ENCODE assay signal across 20 cellular contexts in the genomic region with DNA sequence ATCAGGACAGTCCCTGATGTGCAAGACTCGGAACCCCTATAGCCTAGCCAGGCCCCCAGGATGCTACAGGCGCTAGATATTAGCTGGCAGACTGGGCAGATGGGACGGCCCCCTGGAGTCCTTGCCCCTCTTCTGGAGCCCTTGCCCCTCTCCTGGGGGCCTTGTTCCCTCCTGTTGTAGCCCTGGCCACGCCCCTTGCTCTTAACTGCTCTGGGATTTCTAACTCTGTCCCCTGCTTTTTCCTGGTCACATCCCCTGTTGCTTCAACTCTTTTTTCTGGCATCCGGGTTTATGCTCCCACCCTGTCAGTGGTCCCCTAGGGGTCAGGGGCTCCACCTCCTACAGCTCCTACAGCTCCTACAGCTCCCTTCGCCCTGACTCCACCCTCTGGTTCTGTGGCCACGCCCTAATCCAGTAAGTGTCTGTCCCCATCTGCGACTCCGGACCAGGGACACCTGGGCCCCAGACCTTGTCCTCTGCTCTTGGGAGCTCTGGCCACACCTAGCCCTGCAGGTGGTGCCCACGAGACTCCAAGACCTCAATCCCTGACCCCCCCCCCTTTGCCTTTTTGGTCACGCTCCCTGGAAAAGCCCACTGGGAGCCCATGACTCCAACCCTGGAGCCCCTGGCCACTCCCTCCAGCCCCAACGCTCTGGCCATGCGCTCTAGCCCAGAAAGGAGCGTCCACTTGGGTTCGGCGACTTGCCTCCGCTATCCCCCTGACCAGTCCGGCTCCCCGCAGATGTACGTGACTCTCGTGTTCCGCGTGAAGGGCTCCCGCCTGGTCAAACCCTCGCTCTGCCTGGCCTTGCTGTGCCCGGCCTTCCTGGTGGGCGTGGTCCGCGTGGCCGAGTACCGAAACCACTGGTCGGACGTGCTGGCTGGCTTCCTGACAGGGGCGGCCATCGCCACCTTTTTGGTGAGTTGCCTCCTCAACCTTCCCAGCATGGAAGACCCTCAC. TPM values are rescaled to one million over a fixed set of nuclear protein-coding genes. Genes with fewer than 3 reads are reported as not detected.
DNase-seq lines count a peak whose midpoint lies in the region; ATAC-seq and TF ChIP-seq lines count a peak whose summit lies in the region.
"Had no signal": no experiment of that assay in that cellular context is flagged by ENCODE, and none has a peak within 500 bp of the region (broad histone marks: within the 10 kb centered on the region; RNA-seq: fewer than 3 reads in every experiment).

No MANE protein-coding gene starts in this region.

- H3K9ac ChIP-seq in HUES48 (ENCODE audit: low read depth, low read length), result no peak overlapping the region

- no peak overlapping the region for H3K27ac Mint-ChIP-seq in endothelial cell (ENCODE audit: unreplicated experiment)
- H3K27ac Mint-ChIP-seq: activated CD8-positive, alpha-beta memory T cell treated with anti-CD3 and anti-CD28 coated beads, Interleukin-2, amount 10 ng/mL, durations not matched to agents 7 days and 5 days; activated naive CD8-positive, alpha-beta T cell; activated T-helper 1 cell treated with anti-CD3 and anti-CD28 coated beads, Interleukin-12 subunit alpha, Interleukin-12 subunit beta, Interleukin-2, Interleukin-4 antibody, amounts not matched to agents 30 ng/mL and 10 ng/mL and 1 ng/mL, durations not matched to agents 14 hours and 24 hours and 36 hours; stimulated activated naive CD8-positive, alpha-beta T cell treated with anti-CD3 and anti-CD28 coated beads, Interleukin-15, Interleukin-2, amounts not matched to agents 100 ng/mL and 50 ng/mL, for 24 hours had no signal

- peak overlapping the region; percentile 78 for H3K4me3 Mint-ChIP-seq in endothelial cell (ENCODE audit: unreplicated experiment)
- H3K4me3 Mint-ChIP-seq: activated CD8-positive, alpha-beta memory T cell treated with anti-CD3 and anti-CD28 coated beads, Interleukin-2, amount 10 ng/mL, durations not matched to agents 7 days and 5 days; activated naive CD8-positive, alpha-beta T cell; activated T-helper 1 cell treated with anti-CD3 and anti-CD28 coated beads, Interleukin-12 subunit alpha, Interleukin-12 subunit beta, Interleukin-2, Interleukin-4 antibody, amounts not matched to agents 30 ng/mL and 10 ng/mL and 1 ng/mL, durations not matched to agents 14 hours and 24 hours and 36 hours; stimulated activated naive CD8-positive, alpha-beta T cell treated with anti-CD3 and anti-CD28 coated beads, Interleukin-15, Interleukin-2, amounts not matched to agents 100 ng/mL and 50 ng/mL, for 24 hours had no signal

- TF ChIP-seq CTCF in endothelial cell (IDR thresholded peaks at IDR 0.05; ENCODE audit: unreplicated experiment), result no peak
- TF ChIP-seq CTCF in thyroid gland (IDR thresholded peaks at IDR 0.05), result no peak

- H3K4me1 ChIP-seq in HUES48 (ENCODE audit: control insufficient read depth, insufficient read depth, low read length), result peaks cover 10% of the 10 kb centered on the region; the same call in 1 of the 2 replicates
- peaks cover 0 to 10% of the 10 kb centered on the region in 2 donors for H3K4me1 ChIP-seq in thyroid gland
- no peaks in the 10 kb centered on the region for H3K4me1 ChIP-seq in effector memory CD4-positive, alpha-beta T cell (ENCODE audit: control insufficient read depth, insufficient read depth, low read length, poor library complexity, severe bottlenecking)
- H3K4me1 ChIP-seq: psoas muscle had no signal

- H3K27me3 Mint-ChIP-seq in endothelial cell (ENCODE audit: unreplicated experiment), result peaks cover 13% of the 10 kb centered on the region
- H3K27me3 Mint-ChIP-seq: activated CD8-positive, alpha-beta memory T cell treated with anti-CD3 and anti-CD28 coated beads, Interleukin-2, amount 10 ng/mL, durations not matched to agents 7 days and 5 days; activated naive CD8-positive, alpha-beta T cell; stimulated activated naive CD8-positive, alpha-beta T cell treated with anti-CD3 and anti-CD28 coated beads, Interleukin-15, Interleukin-2, amounts not matched to agents 100 ng/mL and 50 ng/mL, for 24 hours had no signal

- H3K36me3 Mint-ChIP-seq in endothelial cell (ENCODE audit: low read depth, unreplicated experiment), result no peaks in the 10 kb centered on the region
- H3K36me3 Mint-ChIP-seq: activated CD8-positive, alpha-beta memory T cell treated with anti-CD3 and anti-CD28 coated beads, Interleukin-2, amount 10 ng/mL, durations not matched to agents 7 days and 5 days had no signal

- H3K4me3 ChIP-seq in HUES48 (ENCODE audit: low read depth, low read length) (peak overlapping the region; percentile 62), thyroid gland (replicated peaks in 1 of 3) (no peak overlapping the region)
- no peak overlapping the region for H3K4me3 ChIP-seq in effector memory CD4-positive, alpha-beta T cell (ENCODE audit: insufficient read depth, low read depth, low read length, poor library complexity, severe bottlenecking)
- H3K4me3 ChIP-seq: psoas muscle had no signal

- intact Hi-C loops in left colon (cut with DNase I, micrococcal nuclease), result no loop called here
- intact Hi-C loops in thyroid gland (cut with DNase I), result no loop called here

- DNase-seq in endothelial cell (ENCODE audit: low spot score), result no peak
- DNase-seq in left colon, result peak in 1 of 2 donors; percentile 70
- peak; percentile 25 to 50 for DNase-seq in thyroid gland
- no peak for DNase-seq in effector memory CD4-positive, alpha-beta T cell
- no peak for DNase-seq in stimulated activated CD4-positive, alpha-beta T cell treated with anti-CD3 and anti-CD28 coated beads, Interleukin-2, amount 100 ng/mL, for 24 hours
- no peak for DNase-seq in NCI-H345 treated with DMSO at 0.1 percent for 48 hours (lab: John Stamatoyannopoulos, UW; ENCODE audit: unreplicated experiment)
- DNase-seq: activated CD8-positive, alpha-beta memory T cell treated with anti-CD3 and anti-CD28 coated beads, Interleukin-2, amount 10 ng/mL, durations not matched to agents 7 days and 5 days; DMS79 treated with DMSO at 0.1 percent for 48 hours; NCI-H1417 treated with DMSO at 0.1 percent for 48 hours; NCI-H2107; NCI-H524 treated with DMSO at 0.1 percent for 48 hours; stimulated activated CD4-positive, alpha-beta T cell treated with anti-CD3 and anti-CD28 coated beads, Interleukin-4, amount 100 ng/mL, for 1 hour had no signal

- H3K27me3 ChIP-seq in HUES48 (ENCODE audit: control insufficient read depth, insufficient read depth, low read length) (peaks cover 11% of the 10 kb centered on the region), thyroid gland (no peaks in the 10 kb centered on the region)
- H3K27me3 ChIP-seq in effector memory CD4-positive, alpha-beta T cell (replicated peaks; ENCODE audit: control insufficient read depth, insufficient read depth, low read length, poor library complexity, severe bottlenecking), result no peaks in the 10 kb centered on the region
- H3K27me3 ChIP-seq: transverse colon had no signal

- WGBS in thyroid gland, 2 donors, result 56 to 74% methylated on average over 27 to 34 of the region's 35 CpGs

- H3K36me3 ChIP-seq in HUES48 (ENCODE audit: control insufficient read depth, insufficient read depth, low read length) (no peaks in the 10 kb centered on the region), thyroid gland (peaks cover 0 to 5% of the 10 kb centered on the region in 2 donors)
- H3K36me3 ChIP-seq in effector memory CD4-positive, alpha-beta T cell (ENCODE audit: control insufficient read depth, insufficient read depth, low read length), result peaks cover 2% of the 10 kb centered on the region

- no peak overlapping the region for H3K27ac ChIP-seq in HUES48 (ENCODE audit: low read depth, low read length)
- H3K27ac ChIP-seq in thyroid gland, result no peak overlapping the region
- no peak overlapping the region for H3K27ac ChIP-seq in effector memory CD4-positive, alpha-beta T cell (ENCODE audit: insufficient read depth, low read length, poor library complexity, severe bottlenecking)
- H3K27ac ChIP-seq: psoas muscle had no signal

- ATAC-seq in left colon, result peak; percentile 47
- ATAC-seq: Right ventricle myocardium inferior had no signal

- no peaks in the 10 kb centered on the region for H3K9me3 Mint-ChIP-seq in endothelial cell (ENCODE audit: unreplicated experiment)
- H3K9me3 Mint-ChIP-seq: activated T-helper 1 cell treated with anti-CD3 and anti-CD28 coated beads, Interleukin-12 subunit alpha, Interleukin-12 subunit beta, Interleukin-2, Interleukin-4 antibody, amounts not matched to agents 30 ng/mL and 10 ng/mL and 1 ng/mL, durations not matched to agents 14 hours and 24 hours and 36 hours; stimulated activated naive CD8-positive, alpha-beta T cell treated with anti-CD3 and anti-CD28 coated beads, Interleukin-15, Interleukin-2, amounts not matched to agents 100 ng/mL and 50 ng/mL, for 24 hours had no signal

- no peaks in the 10 kb centered on the region for H3K9me3 ChIP-seq in HUES48 (ENCODE audit: control insufficient read depth, insufficient read depth, low read length)
- H3K9me3 ChIP-seq in thyroid gland, result no peaks in the 10 kb centered on the region
- H3K9me3 ChIP-seq in effector memory CD4-positive, alpha-beta T cell (ENCODE audit: control insufficient read depth, low read length), result no peaks in the 10 kb centered on the region
- H3K9me3 ChIP-seq: psoas muscle, transverse colon had no signal

- H3K4me1 Mint-ChIP-seq in endothelial cell (ENCODE audit: unreplicated experiment), result peaks cover 4% of the 10 kb centered on the region
- H3K4me1 Mint-ChIP-seq: activated CD8-positive, alpha-beta memory T cell treated with anti-CD3 and anti-CD28 coated beads, Interleukin-2, amount 10 ng/mL, durations not matched to agents 7 days and 5 days had no signal

- no peak for TF ChIP-seq POLR2A in thyroid gland (IDR thresholded peaks at IDR 0.05)

RNA-seq across cellular contexts. Expression of a gene that starts 6.8 kb away (rescaled TPM):
- 13.7 TPM for total RNA-seq in endothelial cell (ENCODE audit: unreplicated experiment)
- 1 to 10 TPM; 5.4 to 7.3 TPM for total RNA-seq in left colon
- 10 to 100 TPM in 1 of 4 donors, 1 to 10 TPM in 3; 6.0 to 18.4 (median 8.9) TPM for total RNA-seq in thyroid gland

RNA-seq across cellular contexts. Expression of a gene that starts 12.4 kb away (rescaled TPM):
- total RNA-seq in endothelial cell (ENCODE audit: unreplicated experiment) (3.3 TPM), left colon (1 to 10 TPM; 3.3 to 3.4 TPM), thyroid gland (1 to 10 TPM; 2.3 to 4.3 (median 3.4) TPM)

RNA-seq across cellular contexts. Expression of a gene that starts 15.7 kb away (rescaled TPM):
- total RNA-seq in endothelial cell (ENCODE audit: unreplicated experiment) (22.3 TPM), left colon (10 to 100 TPM; 28.6 to 30.2 TPM), thyroid gland (10 to 100 TPM; 27.0 to 36.9 (median 34.5) TPM)
- total RNA-seq: HT1080 had no signal

RNA-seq across cellular contexts. Expression of a gene that starts 16.0 kb away (rescaled TPM):
- total RNA-seq in endothelial cell (ENCODE audit: unreplicated experiment), result 68.9 TPM
- total RNA-seq in left colon, result 10 to 100 TPM; 43.5 to 51.9 TPM
- total RNA-seq in thyroid gland, result 1,000 to 10,000 TPM in 1 of 4 donors, 100 to 1,000 TPM in 3; 266 to 1,029 (median 650) TPM

RNA-seq across cellular contexts. Expression of a gene that starts 22.1 kb away (rescaled TPM):
- 18.4 TPM for total RNA-seq in endothelial cell (ENCODE audit: unreplicated experiment)
- 1 to 10 TPM; 4.2 to 4.8 TPM for total RNA-seq in left colon
- 10 to 100 TPM; 16.8 to 48.0 (median 31.3) TPM for total RNA-seq in thyroid gland

Comparison
In these comparisons a context has a peak if more than half of its experiments do, and no peak if none do; other contexts are left out.
1. DNase-seq: peak in thyroid gland (2 of 2); none in endothelial cell (single experiment), effector memory CD4-positive, alpha-beta T cell (0 of 3), stimulated activated CD4-positive, alpha-beta T cell treated with anti-CD3 and anti-CD28 coated beads, Interleukin-2, amount 100 ng/mL, for 24 hours (0 of 2) and NCI-H345 treated with DMSO at 0.1 percent for 48 hours (single experiment).